1 cellular context compared by ENCODE assay signal in the genomic region with DNA sequence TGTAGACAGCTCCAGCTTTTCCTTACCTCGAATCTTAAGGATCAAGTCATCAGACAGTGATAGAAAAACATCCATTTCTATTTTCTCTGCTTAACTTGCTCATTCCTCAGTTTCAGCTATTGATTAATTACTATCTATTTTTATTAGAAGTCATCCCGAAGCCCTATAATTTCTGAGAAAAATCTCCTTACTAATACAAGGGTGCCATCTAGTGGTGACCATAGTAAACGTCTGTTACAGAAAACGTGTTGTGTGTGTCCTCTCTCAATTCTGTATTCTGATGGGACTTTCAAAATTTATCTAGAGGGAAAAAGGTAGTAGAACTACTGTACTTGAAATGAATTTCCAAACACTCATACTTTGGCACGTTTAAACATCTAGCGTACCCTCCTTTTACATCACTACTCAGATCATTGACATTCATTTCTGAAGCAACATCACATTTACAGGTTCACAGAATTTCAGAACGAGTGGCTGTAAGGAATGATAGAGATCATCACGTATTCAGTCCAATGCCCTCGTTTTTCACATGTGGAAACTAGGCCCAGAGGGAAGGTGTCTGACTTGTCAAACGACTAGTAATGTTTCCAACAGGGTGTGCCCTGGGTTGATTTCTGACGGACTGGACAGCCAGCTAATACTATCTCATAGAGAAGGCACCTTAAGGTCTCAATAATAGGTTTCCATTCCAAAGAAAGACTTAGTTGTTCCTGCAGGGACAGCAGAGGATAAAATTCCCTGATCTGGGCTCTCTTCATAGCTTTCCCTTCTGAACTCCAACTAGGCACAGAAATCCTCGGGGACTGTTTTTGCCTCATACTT.
A peak's percentile ranks its signal among the peaks of the same experiment; 100 is the strongest.
TF ChIP-seq lines count a peak whose summit lies in the region.

No MANE protein-coding gene starts in this region.

TF ChIP-seq in IMR-90, 13 proteins besides CTCF, POLR2A, EP300 and RAD21:
- TF ChIP-seq, protein P1, sequence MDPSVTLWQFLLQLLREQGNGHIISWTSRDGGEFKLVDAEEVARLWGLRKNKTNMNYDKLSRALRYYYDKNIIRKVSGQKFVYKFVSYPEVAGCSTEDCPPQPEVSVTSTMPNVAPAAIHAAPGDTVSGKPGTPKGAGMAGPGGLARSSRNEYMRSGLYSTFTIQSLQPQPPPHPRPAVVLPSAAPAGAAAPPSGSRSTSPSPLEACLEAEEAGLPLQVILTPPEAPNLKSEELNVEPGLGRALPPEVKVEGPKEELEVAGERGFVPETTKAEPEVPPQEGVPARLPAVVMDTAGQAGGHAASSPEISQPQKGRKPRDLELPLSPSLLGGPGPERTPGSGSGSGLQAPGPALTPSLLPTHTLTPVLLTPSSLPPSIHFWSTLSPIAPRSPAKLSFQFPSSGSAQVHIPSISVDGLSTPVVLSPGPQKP (IDR thresholded peaks at IDR 0.05; ENCODE audit: borderline replicate concordance, low read depth, low read length), result no peak
- peak; percentile 57 for TF ChIP-seq SMC3 (IDR thresholded peaks at IDR 0.05; ENCODE audit: low read depth, low read length)
TF ChIP-seq in IMR-90: peak in this region for 1.
